In the genomic region with DNA sequence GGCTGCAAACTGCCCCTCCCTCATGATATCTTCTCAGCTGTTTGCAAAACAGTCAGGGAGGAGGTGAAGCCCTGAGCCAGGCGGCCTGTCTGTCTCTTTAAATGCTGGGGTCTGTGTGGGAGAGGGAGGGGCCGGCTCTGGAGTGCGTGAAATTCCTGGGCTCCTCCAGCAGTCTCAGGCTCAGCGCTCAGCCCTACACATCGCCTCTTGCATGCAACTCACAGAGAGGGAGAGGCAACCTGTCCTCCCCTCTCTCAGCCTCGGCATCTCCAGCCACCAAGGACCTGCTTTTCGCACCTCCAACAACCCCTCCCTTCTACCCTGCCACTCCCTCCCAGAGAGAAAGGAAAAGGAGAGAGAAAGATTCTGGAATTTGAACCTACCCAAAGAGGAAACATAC, we compare ENCODE assay signal across 1 cellular context.
TF ChIP-seq lines count a peak whose summit lies in the region.

A gene (plus strand): TSS at position 171 of the 400 bp plus-strand sequence. CDS start 72,721 bp downstream, outside the sequence.

TF ChIP-seq in GM23338, 12 proteins besides CTCF, POLR2A, EP300 and RAD21 (continued from another document):
- TF ChIP-seq, protein P1, sequence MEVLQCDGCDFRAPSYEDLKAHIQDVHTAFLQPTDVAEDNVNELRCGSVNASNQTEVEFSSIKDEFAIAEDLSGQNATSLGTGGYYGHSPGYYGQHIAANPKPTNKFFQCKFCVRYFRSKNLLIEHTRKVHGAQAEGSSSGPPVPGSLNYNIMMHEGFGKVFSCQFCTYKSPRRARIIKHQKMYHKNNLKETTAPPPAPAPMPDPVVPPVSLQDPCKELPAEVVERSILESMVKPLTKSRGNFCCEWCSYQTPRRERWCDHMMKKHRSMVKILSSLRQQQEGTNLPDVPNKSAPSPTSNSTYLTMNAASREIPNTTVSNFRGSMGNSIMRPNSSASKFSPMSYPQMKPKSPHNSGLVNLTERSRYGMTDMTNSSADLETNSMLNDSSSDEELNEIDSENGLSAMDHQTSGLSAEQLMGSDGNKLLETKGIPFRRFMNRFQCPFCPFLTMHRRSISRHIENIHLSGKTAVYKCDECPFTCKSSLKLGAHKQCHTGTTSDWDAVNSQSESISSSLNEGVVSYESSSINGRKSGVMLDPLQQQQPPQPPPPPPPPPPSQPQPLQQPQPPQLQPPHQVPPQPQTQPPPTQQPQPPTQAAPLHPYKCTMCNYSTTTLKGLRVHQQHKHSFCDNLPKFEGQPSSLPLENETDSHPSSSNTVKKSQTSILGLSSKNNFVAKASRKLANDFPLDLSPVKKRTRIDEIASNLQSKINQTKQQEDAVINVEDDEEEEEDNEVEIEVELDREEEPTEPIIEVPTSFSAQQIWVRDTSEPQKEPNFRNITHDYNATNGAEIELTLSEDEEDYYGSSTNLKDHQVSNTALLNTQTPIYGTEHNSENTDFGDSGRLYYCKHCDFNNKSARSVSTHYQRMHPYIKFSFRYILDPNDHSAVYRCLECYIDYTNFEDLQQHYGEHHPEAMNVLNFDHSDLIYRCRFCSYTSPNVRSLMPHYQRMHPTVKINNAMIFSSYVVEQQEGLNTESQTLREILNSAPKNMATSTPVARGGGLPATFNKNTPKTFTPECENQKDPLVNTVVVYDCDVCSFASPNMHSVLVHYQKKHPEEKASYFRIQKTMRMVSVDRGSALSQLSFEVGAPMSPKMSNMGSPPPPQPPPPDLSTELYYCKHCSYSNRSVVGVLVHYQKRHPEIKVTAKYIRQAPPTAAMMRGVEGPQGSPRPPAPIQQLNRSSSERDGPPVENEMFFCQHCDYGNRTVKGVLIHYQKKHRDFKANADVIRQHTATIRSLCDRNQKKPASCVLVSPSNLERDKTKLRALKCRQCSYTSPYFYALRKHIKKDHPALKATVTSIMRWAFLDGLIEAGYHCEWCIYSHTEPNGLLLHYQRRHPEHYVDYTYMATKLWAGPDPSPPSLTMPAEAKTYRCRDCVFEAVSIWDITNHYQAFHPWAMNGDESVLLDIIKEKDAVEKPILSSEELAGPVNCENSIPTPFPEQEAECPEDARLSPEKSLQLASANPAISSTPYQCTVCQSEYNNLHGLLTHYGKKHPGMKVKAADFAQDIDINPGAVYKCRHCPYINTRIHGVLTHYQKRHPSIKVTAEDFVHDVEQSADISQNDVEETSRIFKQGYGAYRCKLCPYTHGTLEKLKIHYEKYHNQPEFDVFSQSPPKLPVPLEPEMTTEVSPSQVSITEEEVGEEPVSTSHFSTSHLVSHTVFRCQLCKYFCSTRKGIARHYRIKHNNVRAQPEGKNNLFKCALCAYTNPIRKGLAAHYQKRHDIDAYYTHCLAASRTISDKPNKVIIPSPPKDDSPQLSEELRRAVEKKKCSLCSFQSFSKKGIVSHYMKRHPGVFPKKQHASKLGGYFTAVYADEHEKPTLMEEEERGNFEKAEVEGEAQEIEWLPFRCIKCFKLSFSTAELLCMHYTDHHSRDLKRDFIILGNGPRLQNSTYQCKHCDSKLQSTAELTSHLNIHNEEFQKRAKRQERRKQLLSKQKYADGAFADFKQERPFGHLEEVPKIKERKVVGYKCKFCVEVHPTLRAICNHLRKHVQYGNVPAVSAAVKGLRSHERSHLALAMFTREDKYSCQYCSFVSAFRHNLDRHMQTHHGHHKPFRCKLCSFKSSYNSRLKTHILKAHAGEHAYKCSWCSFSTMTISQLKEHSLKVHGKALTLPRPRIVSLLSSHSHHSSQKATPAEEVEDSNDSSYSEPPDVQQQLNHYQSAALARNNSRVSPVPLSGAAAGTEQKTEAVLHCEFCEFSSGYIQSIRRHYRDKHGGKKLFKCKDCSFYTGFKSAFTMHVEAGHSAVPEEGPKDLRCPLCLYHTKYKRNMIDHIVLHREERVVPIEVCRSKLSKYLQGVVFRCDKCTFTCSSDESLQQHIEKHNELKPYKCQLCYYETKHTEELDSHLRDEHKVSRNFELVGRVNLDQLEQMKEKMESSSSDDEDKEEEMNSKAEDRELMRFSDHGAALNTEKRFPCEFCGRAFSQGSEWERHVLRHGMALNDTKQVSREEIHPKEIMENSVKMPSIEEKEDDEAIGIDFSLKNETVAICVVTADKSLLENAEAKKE (CRISPR knock-in tag; IDR thresholded peaks at IDR 0.05): peak; percentile 85
- TF ChIP-seq EZH2phosphoT487 (IDR thresholded peaks at IDR 0.05; ENCODE audit: unreplicated experiment): no peak
